9 cellular contexts compared by ENCODE assay signal in the genomic region with DNA sequence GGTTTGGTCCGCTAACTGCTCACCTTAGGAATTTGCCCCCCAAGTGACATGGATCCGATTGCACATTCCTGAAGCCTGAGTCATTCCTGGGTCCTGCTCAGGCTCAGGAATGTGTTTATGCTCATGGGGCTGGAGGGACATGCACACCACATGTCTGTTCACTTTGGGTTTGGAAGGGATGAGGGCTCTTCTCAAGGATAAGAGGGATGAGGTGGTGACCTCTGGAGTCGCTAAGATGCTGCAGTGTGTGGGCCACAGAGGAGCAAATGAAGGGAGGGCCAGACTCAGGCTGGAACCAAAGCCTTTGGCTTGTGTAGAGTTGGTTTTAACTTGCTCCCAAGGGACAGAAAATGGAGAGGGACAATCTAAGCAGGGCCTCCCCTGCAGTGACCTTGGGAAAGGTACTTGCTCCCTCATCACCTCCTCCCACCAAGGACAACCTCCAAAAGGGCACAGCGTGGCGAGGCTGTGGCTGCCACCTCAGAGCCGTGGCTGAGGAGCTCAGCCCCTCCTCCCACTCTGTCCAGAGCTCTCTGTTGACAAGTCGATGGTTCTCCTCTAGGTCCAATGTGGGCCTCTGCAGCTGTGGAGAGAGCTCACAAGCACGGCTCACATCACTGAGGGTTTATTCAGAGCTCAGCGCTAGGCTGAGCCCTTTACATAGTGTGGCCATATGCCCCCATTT.
DNase-seq lines count a peak whose midpoint lies in the region; ATAC-seq and TF ChIP-seq lines count a peak whose summit lies in the region.
"Had no signal": no experiment of that assay in that cellular context is flagged by ENCODE, and none has a peak within 500 bp of the region (broad histone marks: within the 10 kb centered on the region; RNA-seq: fewer than 3 reads in every experiment).

No MANE protein-coding gene starts in this region.

- no peaks in the 10 kb centered on the region for H3K36me3 Mint-ChIP-seq in effector memory CD8-positive, alpha-beta T cell (ENCODE audit: insufficient read depth)

- POLR2A ChIA-PET in RWPE1 (lab: Yijun Ruan, JAX; ENCODE audit: low non-redundant PET) = no interaction called here

- H3K27ac ChIP-seq in RWPE1 = peak overlapping the region; percentile 83
- H3K27ac ChIP-seq: neutrophil had no signal

- no peak for TF ChIP-seq CTCF in RWPE1 (conservative IDR thresholded peaks at IDR 0.05; ENCODE audit: low read depth)
- no peak for TF ChIP-seq CTCF in omental fat pad (IDR thresholded peaks at IDR 0.05)

- ATAC-seq in omental fat pad (ENCODE audit: low FRiP score) = peak; percentile 57
- ATAC-seq in GM18502 (IDR thresholded peaks at IDR 0.05; ENCODE audit: poor library complexity, unreplicated experiment) = no peak
- no peak for ATAC-seq in effector memory CD8-positive, alpha-beta T cell (replicated peaks)

- no peaks in the 10 kb centered on the region for H3K9me3 Mint-ChIP-seq in effector memory CD8-positive, alpha-beta T cell

- H3K4me1 Mint-ChIP-seq in effector memory CD8-positive, alpha-beta T cell (ENCODE audit: low read depth in 2 of 2) = peaks cover 0 to 3% of the 10 kb centered on the region in 2 donors

- H3K27me3 Mint-ChIP-seq in effector memory CD8-positive, alpha-beta T cell = no peaks in the 10 kb centered on the region

- H3K27ac Mint-ChIP-seq in effector memory CD8-positive, alpha-beta T cell = no peak overlapping the region

- H3K4me3 Mint-ChIP-seq in effector memory CD8-positive, alpha-beta T cell = no peak overlapping the region

- CTCF ChIA-PET in RWPE1 (lab: Yijun Ruan, JAX) = no interaction called here

- DNase-seq in AG20443 (ENCODE audit: low spot score) = peak; percentile 91
- peak; percentile 78 for DNase-seq in RWPE1 (ENCODE audit: low spot score)
- peak; percentile 80 for DNase-seq in fibroblast of the conjunctiva (ENCODE audit: low read depth)
- DNase-seq in omental fat pad (ENCODE audit: low spot score) = peak; percentile 21
- DNase-seq in NCI-H2107 (lab: John Stamatoyannopoulos, UW) = no peak
- DNase-seq in GM19240 (ENCODE audit: insufficient read length, low spot score) = no peak
- DNase-seq in effector memory CD8-positive, alpha-beta T cell = no peak

Comparison
In these comparisons a context has a peak if more than half of its experiments do, and no peak if none do; other contexts are left out.
1. DNase-seq: peak in AG20443 (single experiment), RWPE1 (single experiment), fibroblast of the conjunctiva (single experiment) and omental fat pad (single experiment); none in NCI-H2107 (single experiment), GM19240 (single experiment) and effector memory CD8-positive, alpha-beta T cell (0 of 3).